In genomic region chr13:103324641-103325040, GRCh38 we compare ENCODE assay signal across 1 cellular context.
TF ChIP-seq lines count a peak whose summit lies in the region.

No MANE protein-coding gene starts in this region.

TF ChIP-seq in H1, 55 proteins besides CTCF, POLR2A, EP300 and RAD21:
- no peak for TF ChIP-seq ASH2L (IDR thresholded peaks at IDR 0.05; ENCODE audit: low read length)
- no peak for TF ChIP-seq YY1 (IDR thresholded peaks at IDR 0.05; ENCODE audit: low read depth, low read length)
- TF ChIP-seq CBX5 (IDR thresholded peaks at IDR 0.05; ENCODE audit: low read depth, low read length) = no peak
- TF ChIP-seq NANOG (IDR thresholded peaks at IDR 0.05; ENCODE audit: insufficient read depth, low read depth, low read length, poor library complexity, severe bottlenecking) = no peak
- TF ChIP-seq SRF (IDR thresholded peaks at IDR 0.05; ENCODE audit: low read depth, low read length) = no peak
- TF ChIP-seq CHD2 (IDR thresholded peaks at IDR 0.05; ENCODE audit: low read length) = no peak
- TF ChIP-seq CEBPB (IDR thresholded peaks at IDR 0.05; ENCODE audit: low read depth, low read length) = no peak
- no peak for TF ChIP-seq KDM1A (IDR thresholded peaks at IDR 0.05; ENCODE audit: borderline replicate concordance, low read length)
- TF ChIP-seq KDM5A (IDR thresholded peaks at IDR 0.05; ENCODE audit: low read length) = no peak
- TF ChIP-seq SIRT6 (IDR thresholded peaks at IDR 0.05; ENCODE audit: low read length) = no peak
- no peak for TF ChIP-seq FOSL1 (IDR thresholded peaks at IDR 0.05; ENCODE audit: insufficient read depth, low read depth, low read length)
- TF ChIP-seq CHD1 (IDR thresholded peaks at IDR 0.05; ENCODE audit: low read depth, low read length) = no peak
- TF ChIP-seq CREB1 (IDR thresholded peaks at IDR 0.05) = no peak
- no peak for TF ChIP-seq TBP (IDR thresholded peaks at IDR 0.05; ENCODE audit: low read depth, low read length)
- no peak for TF ChIP-seq HDAC6 (IDR thresholded peaks at IDR 0.05; ENCODE audit: low read depth, low read length)
- TF ChIP-seq, protein P1, sequence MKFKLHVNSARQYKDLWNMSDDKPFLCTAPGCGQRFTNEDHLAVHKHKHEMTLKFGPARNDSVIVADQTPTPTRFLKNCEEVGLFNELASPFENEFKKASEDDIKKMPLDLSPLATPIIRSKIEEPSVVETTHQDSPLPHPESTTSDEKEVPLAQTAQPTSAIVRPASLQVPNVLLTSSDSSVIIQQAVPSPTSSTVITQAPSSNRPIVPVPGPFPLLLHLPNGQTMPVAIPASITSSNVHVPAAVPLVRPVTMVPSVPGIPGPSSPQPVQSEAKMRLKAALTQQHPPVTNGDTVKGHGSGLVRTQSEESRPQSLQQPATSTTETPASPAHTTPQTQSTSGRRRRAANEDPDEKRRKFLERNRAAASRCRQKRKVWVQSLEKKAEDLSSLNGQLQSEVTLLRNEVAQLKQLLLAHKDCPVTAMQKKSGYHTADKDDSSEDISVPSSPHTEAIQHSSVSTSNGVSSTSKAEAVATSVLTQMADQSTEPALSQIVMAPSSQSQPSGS (IDR thresholded peaks at IDR 0.05; ENCODE audit: low read length) = no peak
- no peak for TF ChIP-seq HDAC2 (IDR thresholded peaks at IDR 0.05; ENCODE audit: borderline replicate concordance in 1 of 2, low read depth in 2 of 2, low read length in 2 of 2)
- no peak for TF ChIP-seq GABPA (IDR thresholded peaks at IDR 0.05; ENCODE audit: borderline replicate concordance, insufficient read depth, low read length)
- no peak for TF ChIP-seq SUZ12 (IDR thresholded peaks at IDR 0.05; ENCODE audit: low read length)
